1 cellular context compared by ENCODE assay signal in genomic region chr21:36069713-36070573, GRCh38.
TF ChIP-seq lines count a peak whose summit lies in the region.

Gene CBR1, plus strand, starts transcription at chr21:36070024. Its CDS starts 92 bp downstream, at chr21:36070116.

TF ChIP-seq in HepG2, 621 proteins besides CTCF, POLR2A, EP300 and RAD21 (continued from another document and continues in another):
- no peak for TF ChIP-seq ZNF280D (CRISPR knock-in tag; IDR thresholded peaks at IDR 0.05)
- TF ChIP-seq NCOA1 (CRISPR knock-in tag; IDR thresholded peaks at IDR 0.05): no peak
- no peak for TF ChIP-seq AGO2 (optimal IDR thresholded peaks at IDR 0.05; ENCODE audit: low read depth, low read length)
- no peak for TF ChIP-seq ZNF343 (CRISPR knock-in tag; IDR thresholded peaks at IDR 0.05)
- TF ChIP-seq NFYC (CRISPR knock-in tag; IDR thresholded peaks at IDR 0.05): peak; percentile 76
- TF ChIP-seq SMARCE1 (IDR thresholded peaks at IDR 0.05; ENCODE audit: borderline replicate concordance): no peak
- no peak for TF ChIP-seq HCFC1 (IDR thresholded peaks at IDR 0.05; ENCODE audit: low read depth, low read length)
- TF ChIP-seq, protein P1, sequence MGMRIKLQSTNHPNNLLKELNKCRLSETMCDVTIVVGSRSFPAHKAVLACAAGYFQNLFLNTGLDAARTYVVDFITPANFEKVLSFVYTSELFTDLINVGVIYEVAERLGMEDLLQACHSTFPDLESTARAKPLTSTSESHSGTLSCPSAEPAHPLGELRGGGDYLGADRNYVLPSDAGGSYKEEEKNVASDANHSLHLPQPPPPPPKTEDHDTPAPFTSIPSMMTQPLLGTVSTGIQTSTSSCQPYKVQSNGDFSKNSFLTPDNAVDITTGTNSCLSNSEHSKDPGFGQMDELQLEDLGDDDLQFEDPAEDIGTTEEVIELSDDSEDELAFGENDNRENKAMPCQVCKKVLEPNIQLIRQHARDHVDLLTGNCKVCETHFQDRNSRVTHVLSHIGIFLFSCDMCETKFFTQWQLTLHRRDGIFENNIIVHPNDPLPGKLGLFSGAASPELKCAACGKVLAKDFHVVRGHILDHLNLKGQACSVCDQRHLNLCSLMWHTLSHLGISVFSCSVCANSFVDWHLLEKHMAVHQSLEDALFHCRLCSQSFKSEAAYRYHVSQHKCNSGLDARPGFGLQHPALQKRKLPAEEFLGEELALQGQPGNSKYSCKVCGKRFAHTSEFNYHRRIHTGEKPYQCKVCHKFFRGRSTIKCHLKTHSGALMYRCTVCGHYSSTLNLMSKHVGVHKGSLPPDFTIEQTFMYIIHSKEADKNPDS (CRISPR knock-in tag; IDR thresholded peaks at IDR 0.05): no peak
- no peak for TF ChIP-seq MIER3 (CRISPR knock-in tag; IDR thresholded peaks at IDR 0.05; ENCODE audit: borderline replicate concordance)
- TF ChIP-seq KMT2B (CRISPR knock-in tag; IDR thresholded peaks at IDR 0.05): no peak
- no peak for TF ChIP-seq ZNF672 (CRISPR knock-in tag; IDR thresholded peaks at IDR 0.05)
- TF ChIP-seq PHF21A (CRISPR knock-in tag; IDR thresholded peaks at IDR 0.05): no peak
- TF ChIP-seq ZNF615 (CRISPR knock-in tag; IDR thresholded peaks at IDR 0.05; ENCODE audit: borderline replicate concordance): no peak
- TF ChIP-seq ZNF549 (CRISPR knock-in tag; IDR thresholded peaks at IDR 0.05): no peak
- peak; percentile 41; the same call in 1 of the 2 replicates for TF ChIP-seq ZNF224 (CRISPR knock-in tag; IDR thresholded peaks at IDR 0.05)
- TF ChIP-seq, protein P2, sequence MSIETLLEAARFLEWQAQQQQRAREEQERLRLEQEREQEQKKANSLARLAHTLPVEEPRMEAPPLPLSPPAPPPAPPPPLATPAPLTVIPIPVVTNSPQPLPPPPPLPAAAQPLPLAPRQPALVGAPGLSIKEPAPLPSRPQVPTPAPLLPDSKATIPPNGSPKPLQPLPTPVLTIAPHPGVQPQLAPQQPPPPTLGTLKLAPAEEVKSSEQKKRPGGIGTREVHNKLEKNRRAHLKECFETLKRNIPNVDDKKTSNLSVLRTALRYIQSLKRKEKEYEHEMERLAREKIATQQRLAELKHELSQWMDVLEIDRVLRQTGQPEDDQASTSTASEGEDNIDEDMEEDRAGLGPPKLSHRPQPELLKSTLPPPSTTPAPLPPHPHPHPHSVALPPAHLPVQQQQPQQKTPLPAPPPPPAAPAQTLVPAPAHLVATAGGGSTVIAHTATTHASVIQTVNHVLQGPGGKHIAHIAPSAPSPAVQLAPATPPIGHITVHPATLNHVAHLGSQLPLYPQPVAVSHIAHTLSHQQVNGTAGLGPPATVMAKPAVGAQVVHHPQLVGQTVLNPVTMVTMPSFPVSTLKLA (IDR thresholded peaks at IDR 0.05): peak; percentile 97
- TF ChIP-seq, protein P3, sequence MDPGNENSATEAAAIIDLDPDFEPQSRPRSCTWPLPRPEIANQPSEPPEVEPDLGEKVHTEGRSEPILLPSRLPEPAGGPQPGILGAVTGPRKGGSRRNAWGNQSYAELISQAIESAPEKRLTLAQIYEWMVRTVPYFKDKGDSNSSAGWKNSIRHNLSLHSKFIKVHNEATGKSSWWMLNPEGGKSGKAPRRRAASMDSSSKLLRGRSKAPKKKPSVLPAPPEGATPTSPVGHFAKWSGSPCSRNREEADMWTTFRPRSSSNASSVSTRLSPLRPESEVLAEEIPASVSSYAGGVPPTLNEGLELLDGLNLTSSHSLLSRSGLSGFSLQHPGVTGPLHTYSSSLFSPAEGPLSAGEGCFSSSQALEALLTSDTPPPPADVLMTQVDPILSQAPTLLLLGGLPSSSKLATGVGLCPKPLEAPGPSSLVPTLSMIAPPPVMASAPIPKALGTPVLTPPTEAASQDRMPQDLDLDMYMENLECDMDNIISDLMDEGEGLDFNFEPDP (CRISPR knock-in tag; conservative IDR thresholded peaks at IDR 0.05): 0 out of 2 replicates have a peak, but pooled peaks have one; percentile 73
- no peak for TF ChIP-seq ZNF263 (CRISPR knock-in tag; IDR thresholded peaks at IDR 0.05)
- TF ChIP-seq JDP2 (CRISPR knock-in tag; IDR thresholded peaks at IDR 0.05; ENCODE audit: borderline replicate concordance): no peak
- peak; percentile 62 for TF ChIP-seq NKX3-1 (CRISPR knock-in tag; IDR thresholded peaks at IDR 0.05)
- no peak for TF ChIP-seq ZNF569 (CRISPR knock-in tag; IDR thresholded peaks at IDR 0.05; ENCODE audit: borderline replicate concordance)
- no peak for TF ChIP-seq NBN (conservative IDR thresholded peaks at IDR 0.05)
- peak; percentile 51 for TF ChIP-seq HOXA3 (CRISPR knock-in tag; IDR thresholded peaks at IDR 0.05)
- peak; percentile 55 for TF ChIP-seq ZNF407 (CRISPR knock-in tag; IDR thresholded peaks at IDR 0.05; ENCODE audit: not compliant biosample characterization)
- no peak for TF ChIP-seq PCBP2 (optimal IDR thresholded peaks at IDR 0.05; ENCODE audit: low read depth, low read length, poor library complexity, severe bottlenecking)
- TF ChIP-seq ZNF703 (CRISPR knock-in tag; IDR thresholded peaks at IDR 0.05; ENCODE audit: borderline replicate concordance): no peak
- no peak for TF ChIP-seq GLI4 (CRISPR knock-in tag; IDR thresholded peaks at IDR 0.05; ENCODE audit: borderline replicate concordance)
- peak; percentile 45; the same call in 1 of the 2 replicates for TF ChIP-seq ZNF724P (CRISPR knock-in tag; IDR thresholded peaks at IDR 0.05; ENCODE audit: borderline replicate concordance)
- no peak for TF ChIP-seq JARID2 (CRISPR knock-in tag; IDR thresholded peaks at IDR 0.05; ENCODE audit: insufficient replicate concordance)
- peak; percentile 32; the same call in 1 of the 2 replicates for TF ChIP-seq ZMYM3 (CRISPR knock-in tag; IDR thresholded peaks at IDR 0.05)
- TF ChIP-seq ZNF138 (CRISPR knock-in tag; IDR thresholded peaks at IDR 0.05; ENCODE audit: low read depth): no peak
- 0 out of 2 replicates have a peak, but pooled peaks have one; percentile 56 for TF ChIP-seq CSRNP1 (CRISPR knock-in tag; IDR thresholded peaks at IDR 0.05)
- peak; percentile 25; the same call in 1 of the 2 replicates for TF ChIP-seq ZNF776 (CRISPR knock-in tag; IDR thresholded peaks at IDR 0.05)
- TF ChIP-seq SOX6 (IDR thresholded peaks at IDR 0.05): no peak
- no peak for TF ChIP-seq SOX6 (CRISPR knock-in tag; IDR thresholded peaks at IDR 0.05)
- 0 out of 2 replicates have a peak, but pooled peaks have one; percentile 39 for TF ChIP-seq KDM2A (CRISPR knock-in tag; IDR thresholded peaks at IDR 0.05; ENCODE audit: borderline replicate concordance, low read depth)
- no peak; the same call in 1 of the 2 replicates for TF ChIP-seq MED13 (CRISPR knock-in tag; IDR thresholded peaks at IDR 0.05)
- TF ChIP-seq ZNF331 (CRISPR knock-in tag; IDR thresholded peaks at IDR 0.05): peak; percentile 27
- TF ChIP-seq, protein P4, sequence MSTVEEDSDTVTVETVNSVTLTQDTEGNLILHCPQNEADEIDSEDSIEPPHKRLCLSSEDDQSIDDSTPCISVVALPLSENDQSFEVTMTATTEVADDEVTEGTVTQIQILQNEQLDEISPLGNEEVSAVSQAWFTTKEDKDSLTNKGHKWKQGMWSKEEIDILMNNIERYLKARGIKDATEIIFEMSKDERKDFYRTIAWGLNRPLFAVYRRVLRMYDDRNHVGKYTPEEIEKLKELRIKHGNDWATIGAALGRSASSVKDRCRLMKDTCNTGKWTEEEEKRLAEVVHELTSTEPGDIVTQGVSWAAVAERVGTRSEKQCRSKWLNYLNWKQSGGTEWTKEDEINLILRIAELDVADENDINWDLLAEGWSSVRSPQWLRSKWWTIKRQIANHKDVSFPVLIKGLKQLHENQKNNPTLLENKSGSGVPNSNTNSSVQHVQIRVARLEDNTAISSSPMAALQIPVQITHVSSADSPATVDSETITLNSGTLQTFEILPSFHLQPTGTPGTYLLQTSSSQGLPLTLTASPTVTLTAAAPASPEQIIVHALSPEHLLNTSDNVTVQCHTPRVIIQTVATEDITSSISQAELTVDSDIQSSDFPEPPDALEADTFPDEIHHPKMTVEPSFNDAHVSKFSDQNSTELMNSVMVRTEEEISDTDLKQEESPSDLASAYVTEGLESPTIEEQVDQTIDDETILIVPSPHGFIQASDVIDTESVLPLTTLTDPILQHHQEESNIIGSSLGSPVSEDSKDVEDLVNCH (CRISPR knock-in tag; IDR thresholded peaks at IDR 0.05): no peak
- no peak for TF ChIP-seq ZNF3 (CRISPR knock-in tag; IDR thresholded peaks at IDR 0.05)
- no peak for TF ChIP-seq PBX2 (CRISPR knock-in tag; IDR thresholded peaks at IDR 0.05)
- no peak for TF ChIP-seq ZNF121 (CRISPR knock-in tag; IDR thresholded peaks at IDR 0.05)
